Comparison of ENCODE assay signal across 16 cellular contexts in genomic region chr5:143543358-143544255, GRCh38.
A peak's percentile ranks its signal among the peaks of the same experiment; 100 is the strongest.
DNase-seq lines count a peak whose midpoint lies in the region; ATAC-seq and TF ChIP-seq lines count a peak whose summit lies in the region.
"Had no signal": no experiment of that assay in that cellular context is flagged by ENCODE, and none has a peak within 500 bp of the region (broad histone marks: within the 10 kb centered on the region; RNA-seq: fewer than 3 reads in every experiment).

No MANE protein-coding gene starts in this region.

- ATAC-seq in GM21526 (IDR thresholded peaks at IDR 0.05; ENCODE audit: low FRiP score, unreplicated experiment) (no peak), GM18909 (IDR thresholded peaks at IDR 0.05; ENCODE audit: poor library complexity, unreplicated experiment) (no peak)
- ATAC-seq: stimulated activated naive CD8-positive, alpha-beta T cell treated with anti-CD3 and anti-CD28 coated beads, Interleukin-15, amount 100 ng/mL, for 72 hours had no signal

- H4K20me1 ChIP-seq in fibroblast of lung (ENCODE audit: control insufficient read depth, extremely low read depth, insufficient read depth, low read length): no peaks in the 10 kb centered on the region

- H3K4me3 ChIP-seq in SJSA1 (no peak overlapping the region), fibroblast of lung (replicated peaks in 1 of 4; ENCODE audit: control extremely low read depth in 1 of 4, insufficient read depth in 1 of 4, low read depth in 3 of 4, low read length in 4 of 4) (no peak overlapping the region)
- no peak overlapping the region for H3K4me3 ChIP-seq in effector memory CD4-positive, alpha-beta T cell (ENCODE audit: insufficient read depth, low read depth, low read length, poor library complexity, severe bottlenecking)
- H3K4me3 ChIP-seq: MG63 had no signal

- peaks cover 5% of the 10 kb centered on the region for H3K36me3 Mint-ChIP-seq in nephron progenitor cell (ENCODE audit: low read depth)
- peaks cover 0 to 5% (median 4%) of the 10 kb centered on the region in 3 donors for H3K36me3 Mint-ChIP-seq in immature natural killer cell
- H3K36me3 Mint-ChIP-seq: activated naive CD8-positive, alpha-beta T cell had no signal

- no peaks in the 10 kb centered on the region for H3K79me2 ChIP-seq in fibroblast of lung (ENCODE audit: control insufficient read depth, insufficient read depth, low read length)

- no peak for TF ChIP-seq CTCF in fibroblast of lung (conservative IDR thresholded peaks at IDR 0.05 in 1 of 2, IDR thresholded peaks at IDR 0.05 in 1 of 2; ENCODE audit: low read depth in 1 of 2, low read length in 2 of 2)
- TF ChIP-seq CTCF in nephron progenitor cell (IDR thresholded peaks at IDR 0.05): no peak

- peak; percentile 55 for DNase-seq in GM03348 (ENCODE audit: low spot score)
- DNase-seq in SJSA1 (ENCODE audit: low read depth in 1 of 2, low spot score in 2 of 2): peak in 1 of 2 experiments; percentile 77
- DNase-seq in fibroblast of lung (ENCODE audit: low read depth in 2 of 2): peak; percentile 30 to 81
- no peak for DNase-seq in nephron progenitor cell
- no peak for DNase-seq in effector memory CD4-positive, alpha-beta T cell
- no peak for DNase-seq in immature natural killer cell
- DNase-seq: activated CD4-positive, CD25-positive, alpha-beta regulatory T cell; DMS79 treated with DMSO at 0.1 percent for 48 hours; left cardiac atrium; MG63; NCI-H2171 treated with DMSO at 0.1 percent for 48 hours; stimulated activated naive CD8-positive, alpha-beta T cell treated with anti-CD3 and anti-CD28 coated beads, Interleukin-15, amount 100 ng/mL, for 72 hours had no signal

- no peak overlapping the region for H2AFZ ChIP-seq in fibroblast of lung (ENCODE audit: low read length)

- no peaks in the 10 kb centered on the region for H3K27me3 ChIP-seq in SJSA1 (replicated peaks)
- H3K27me3 ChIP-seq in fibroblast of lung (ENCODE audit: control insufficient read depth, insufficient read depth, low read length): no peaks in the 10 kb centered on the region
- H3K27me3 ChIP-seq in effector memory CD4-positive, alpha-beta T cell (replicated peaks; ENCODE audit: control insufficient read depth, insufficient read depth, low read length, poor library complexity, severe bottlenecking): no peaks in the 10 kb centered on the region
- H3K27me3 ChIP-seq: MG63 had no signal

- H3K4me1 ChIP-seq in SJSA1 (replicated peaks) (peaks cover 26% of the 10 kb centered on the region), fibroblast of lung (ENCODE audit: control insufficient read depth, extremely low read depth, insufficient read depth, low read length) (peaks cover 6% of the 10 kb centered on the region)
- H3K4me1 ChIP-seq in effector memory CD4-positive, alpha-beta T cell (ENCODE audit: control insufficient read depth, insufficient read depth, low read length, poor library complexity, severe bottlenecking): no peaks in the 10 kb centered on the region

- peaks cover 3% of the 10 kb centered on the region for H3K27me3 Mint-ChIP-seq in nephron progenitor cell (ENCODE audit: low read depth, poor library complexity)
- H3K27me3 Mint-ChIP-seq in immature natural killer cell (ENCODE audit: low read depth in 3 of 3): peaks cover 0 to 3% (median 1%) of the 10 kb centered on the region in 3 donors
- H3K27me3 Mint-ChIP-seq: activated naive CD8-positive, alpha-beta T cell; stimulated activated naive CD8-positive, alpha-beta T cell treated with anti-CD3 and anti-CD28 coated beads, Interleukin-15, amount 100 ng/mL, for 72 hours had no signal

- H3K9me3 Mint-ChIP-seq in nephron progenitor cell (peaks cover 22% of the 10 kb centered on the region), immature natural killer cell (peaks cover 0 to 10% (median 7%) of the 10 kb centered on the region in 6 donors)

- H3K27ac Mint-ChIP-seq in nephron progenitor cell (peak overlapping the region; percentile 30), immature natural killer cell (no peak overlapping the region)
- H3K27ac Mint-ChIP-seq: activated naive CD8-positive, alpha-beta T cell; stimulated activated naive CD8-positive, alpha-beta T cell treated with anti-CD3 and anti-CD28 coated beads, Interleukin-15, amount 100 ng/mL, for 72 hours had no signal

- H3K9me3 ChIP-seq in SJSA1 (replicated peaks) (peaks cover 2% of the 10 kb centered on the region; the same call in 1 of the 2 replicates), fibroblast of lung (ENCODE audit: control insufficient read depth, insufficient read depth, low read depth, low read length) (no peaks in the 10 kb centered on the region)
- H3K9me3 ChIP-seq in effector memory CD4-positive, alpha-beta T cell (ENCODE audit: control insufficient read depth, low read length): peaks cover 4% of the 10 kb centered on the region

- H3K9ac ChIP-seq in fibroblast of lung (ENCODE audit: insufficient read depth, low read length): no peak overlapping the region

- H3K4me2 ChIP-seq in fibroblast of lung (ENCODE audit: extremely low read depth, insufficient read depth, low read length): peak overlapping the region; percentile 28

- H3K4me1 Mint-ChIP-seq in nephron progenitor cell: peaks cover 21% of the 10 kb centered on the region
- H3K4me1 Mint-ChIP-seq in immature natural killer cell: no peaks in the 10 kb centered on the region
- H3K4me1 Mint-ChIP-seq: stimulated activated naive CD8-positive, alpha-beta T cell treated with anti-CD3 and anti-CD28 coated beads, Interleukin-15, amount 100 ng/mL, for 72 hours had no signal

- H3K4me3 Mint-ChIP-seq in nephron progenitor cell (no peak overlapping the region), immature natural killer cell (no peak overlapping the region)
- H3K4me3 Mint-ChIP-seq: activated naive CD8-positive, alpha-beta T cell; stimulated activated naive CD8-positive, alpha-beta T cell treated with anti-CD3 and anti-CD28 coated beads, Interleukin-15, amount 100 ng/mL, for 72 hours had no signal

- H3K36me3 ChIP-seq in SJSA1: no peaks in the 10 kb centered on the region
- H3K36me3 ChIP-seq in fibroblast of lung (ENCODE audit: control insufficient read depth, insufficient read depth, low read length): no peaks in the 10 kb centered on the region
- no peaks in the 10 kb centered on the region for H3K36me3 ChIP-seq in effector memory CD4-positive, alpha-beta T cell (ENCODE audit: control insufficient read depth, insufficient read depth, low read length)
- H3K36me3 ChIP-seq: MG63 had no signal

- H3K27ac ChIP-seq in SJSA1 (peak overlapping the region; percentile 69), fibroblast of lung (ENCODE audit: insufficient read depth, low read length) (peak overlapping the region; percentile 15)
- no peak overlapping the region for H3K27ac ChIP-seq in effector memory CD4-positive, alpha-beta T cell (ENCODE audit: insufficient read depth, low read length, poor library complexity, severe bottlenecking)
- H3K27ac ChIP-seq: C4-2B had no signal

Comparison
In these comparisons a context has a peak if more than half of its experiments do, and no peak if none do; other contexts are left out.
1. DNase-seq: peak in GM03348 (single experiment) and fibroblast of lung (2 of 2); none in nephron progenitor cell (single experiment), effector memory CD4-positive, alpha-beta T cell (0 of 3) and immature natural killer cell (0 of 3).